8 cellular contexts compared by ENCODE assay signal in the genomic region with DNA sequence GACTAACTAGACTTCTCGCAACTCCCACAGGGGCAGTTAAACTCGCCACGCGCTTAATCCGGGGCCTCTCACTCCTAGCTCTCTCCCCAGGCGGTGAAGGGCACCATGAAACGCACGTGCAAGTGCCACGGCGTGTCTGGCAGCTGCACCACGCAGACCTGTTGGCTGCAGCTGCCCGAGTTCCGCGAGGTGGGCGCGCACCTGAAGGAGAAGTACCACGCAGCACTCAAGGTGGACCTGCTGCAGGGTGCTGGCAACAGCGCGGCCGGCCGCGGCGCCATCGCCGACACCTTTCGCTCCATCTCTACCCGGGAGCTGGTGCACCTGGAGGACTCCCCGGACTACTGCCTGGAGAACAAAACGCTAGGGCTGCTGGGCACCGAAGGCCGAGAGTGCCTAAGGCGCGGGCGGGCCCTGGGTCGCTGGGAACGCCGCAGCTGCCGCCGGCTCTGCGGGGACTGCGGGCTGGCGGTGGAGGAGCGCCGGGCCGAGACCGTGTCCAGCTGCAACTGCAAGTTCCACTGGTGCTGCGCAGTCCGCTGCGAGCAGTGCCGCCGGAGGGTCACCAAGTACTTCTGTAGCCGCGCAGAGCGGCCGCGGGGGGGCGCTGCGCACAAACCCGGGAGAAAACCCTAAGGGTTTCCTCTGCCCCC. TPM values are rescaled to one million over a fixed set of nuclear protein-coding genes. Genes with fewer than 3 reads are reported as not detected.
DNase-seq lines count a peak whose midpoint lies in the region; ATAC-seq and TF ChIP-seq lines count a peak whose summit lies in the region.

No MANE protein-coding gene starts in this region.

- H3K4me3 ChIP-seq in WERI-Rb-1 (ENCODE audit: low read depth, low read length) = peak overlapping the region; percentile 50
- peak overlapping the region; percentile 52 for H3K4me3 ChIP-seq in iPS-18a (ENCODE audit: low read length)
- peak overlapping the region; percentile 48 to 70 (median 57) for H3K4me3 ChIP-seq in gastrocnemius medialis

- peak; percentile 88 for TF ChIP-seq CTCF in WERI-Rb-1 (IDR thresholded peaks at IDR 0.05; ENCODE audit: low read depth, low read length)
- peak; percentile 42 to 84 (median 75) for TF ChIP-seq CTCF in gastrocnemius medialis (IDR thresholded peaks at IDR 0.05 in 4 of 5, conservative IDR thresholded peaks at IDR 0.05 in 1 of 5)

- H3K36me3 ChIP-seq in WERI-Rb-1 (no peaks in the 10 kb centered on the region; the same call in 1 of the 2 replicates), iPS-18a (ENCODE audit: control insufficient read depth, low read depth, low read length) (no peaks in the 10 kb centered on the region), gastrocnemius medialis (peaks cover 0 to 5% of the 10 kb centered on the region in 2 donors)

- H3K27me3 ChIP-seq in WERI-Rb-1 (ENCODE audit: insufficient read depth, low read depth, severe bottlenecking) (peaks cover 46% of the 10 kb centered on the region), iPS-18a (ENCODE audit: control insufficient read depth, insufficient read depth, low read length) (peaks cover 99% of the 10 kb centered on the region), gastrocnemius medialis (peaks cover 3 to 23% (median 19%) of the 10 kb centered on the region in 3 donors)

- H3K9me3 ChIP-seq in WERI-Rb-1 (ENCODE audit: severe bottlenecking) = no peaks in the 10 kb centered on the region
- H3K9me3 ChIP-seq in iPS-18a (ENCODE audit: control insufficient read depth, low read depth, low read length) = no peaks in the 10 kb centered on the region
- no peaks in the 10 kb centered on the region for H3K9me3 ChIP-seq in gastrocnemius medialis

- H3K4me1 ChIP-seq in iPS-18a (ENCODE audit: control insufficient read depth, low read depth, low read length) (peaks cover 32% of the 10 kb centered on the region), gastrocnemius medialis (peaks cover 7 to 14% of the 10 kb centered on the region in 2 donors)

- in situ Hi-C loops in T47D (cut with HindIII; ENCODE audit: low pct_unique_long_range_greater_than_20kb, low sequenced_read_pairs) (no loop called here), gastrocnemius medialis (cut with MboI; ENCODE audit: low sequenced_read_pairs in 4 of 4) (no loop called here)

- no peak overlapping the region for H3K27ac ChIP-seq in WERI-Rb-1
- H3K27ac ChIP-seq in iPS-18a (ENCODE audit: low read length) = no peak overlapping the region
- H3K27ac ChIP-seq in gastrocnemius medialis = peak overlapping the region in 1 of 4 donors; percentile 32

- ATAC-seq in GM21576 (IDR thresholded peaks at IDR 0.05; ENCODE audit: unreplicated experiment) (peak; percentile 42), gastrocnemius medialis (peak; percentile 55 to 77)

- DNase-seq in CD1c-positive myeloid dendritic cell (ENCODE audit: extremely low spot score) (peak; percentile 75), NCI-H2081 (lab: John Stamatoyannopoulos, UW) (peak; percentile 47 to 62), WERI-Rb-1 (peak; percentile 66), T47D (ENCODE audit: low read depth in 1 of 2, low spot score in 1 of 2) (peak; percentile 72 to 82), gastrocnemius medialis (peak; percentile 39 to 61), KG1 (lab: John Stamatoyannopoulos, UW) (no peak)

- intact Hi-C loops in gastrocnemius medialis (cut with DNase I; ENCODE audit: low total_unique reads) = loop anchor here (1.0 to 2.0 kb wide), 2 partner anchors 36 to 50 kb away; no protein-coding TSS in a partner anchor

- no peak overlapping the region for H3K9ac ChIP-seq in iPS-18a (ENCODE audit: low read length)

- no peak for TF ChIP-seq POLR2A in gastrocnemius medialis (IDR thresholded peaks at IDR 0.05)

RNA-seq across cellular contexts. Expression of a gene that starts 19.5 kb away (rescaled TPM):
- not detected for total RNA-seq in gastrocnemius medialis

RNA-seq across cellular contexts. Expression of a gene that starts 37.4 kb away (rescaled TPM):
- total RNA-seq in gastrocnemius medialis = 1 to 10 TPM; 1.7 to 3.8 (median 2.1) TPM

RNA-seq across cellular contexts. Expression of a gene that starts 47.4 kb away (rescaled TPM):
- 100 to 1,000 TPM; 170 to 229 (median 219) TPM for total RNA-seq in gastrocnemius medialis

RNA-seq across cellular contexts. Expression of a gene that starts 53.4 kb away (rescaled TPM):
- 10 to 100 TPM; 21.6 to 25.7 (median 24.0) TPM for total RNA-seq in gastrocnemius medialis
